ENCODE assay signal across 8 cellular contexts in the genomic region with DNA sequence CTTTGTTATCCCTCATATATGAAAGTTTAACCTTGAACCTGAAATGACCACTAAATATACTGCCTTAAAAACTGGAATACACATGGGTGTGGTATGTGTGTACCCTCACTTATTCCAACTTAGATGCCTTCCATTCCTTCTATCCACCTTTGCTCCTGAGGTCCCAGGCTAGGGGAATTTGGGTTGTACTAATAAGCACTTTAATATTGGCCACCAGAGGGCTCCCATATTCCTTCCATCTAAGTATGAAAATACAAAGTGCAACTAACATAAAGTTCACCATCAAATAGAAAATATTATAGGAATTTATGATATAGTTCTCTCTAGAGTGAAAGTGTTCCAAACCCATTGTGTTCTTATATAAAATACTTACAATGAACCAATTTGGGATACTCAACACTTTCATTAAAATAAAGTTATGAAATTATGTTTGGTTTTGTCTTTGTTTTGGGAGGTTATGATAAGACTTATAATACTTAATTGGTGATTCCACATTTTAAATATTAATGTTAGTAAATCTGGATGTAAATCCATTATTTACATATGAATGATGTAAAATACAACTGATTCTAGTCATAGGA.
DNase-seq lines count a peak whose midpoint lies in the region; ATAC-seq and TF ChIP-seq lines count a peak whose summit lies in the region.

No MANE protein-coding gene starts in this region.

- no peak overlapping the region for H3K27ac Mint-ChIP-seq in activated naive CD4-positive, alpha-beta T cell treated with anti-CD3 and anti-CD28 coated beads, Interleukin-2, amount 10 ng/mL, durations not matched to agents 7 days and 5 days
- no peak overlapping the region for H3K27ac Mint-ChIP-seq in activated naive CD4-positive, alpha-beta T cell treated with anti-CD3 and anti-CD28 coated beads, Interleukin-2, amount 50 U/mL, for 72 hours
- no peak overlapping the region for H3K27ac Mint-ChIP-seq in activated CD8-positive, alpha-beta T cell treated with anti-CD3 and anti-CD28 coated beads, Interleukin-2, amount 10 ng/mL, durations not matched to agents 7 days and 5 days

- no peak overlapping the region for H3K27ac ChIP-seq in testis

- no peaks in the 10 kb centered on the region for H3K27me3 ChIP-seq in testis

- peak; percentile 27 for DNase-seq in activated naive CD4-positive, alpha-beta T cell treated with anti-CD3 and anti-CD28 coated beads, Interleukin-2, amount 10 ng/mL, durations not matched to agents 7 days and 5 days
- DNase-seq in activated naive CD4-positive, alpha-beta T cell treated with anti-CD3 and anti-CD28 coated beads, Interleukin-2, amount 50 U/mL, for 72 hours (ENCODE audit: low spot score in 2 of 2), result no peak
- DNase-seq in NCI-H2171 (lab: John Stamatoyannopoulos, UW) (peak; percentile 53), iPS DF 19.7 (ENCODE audit: low read depth, low spot score) (peak; percentile 9), testis (peak; percentile 59), germinal center (ENCODE audit: low spot score) (no peak)
- DNase-seq in activated CD8-positive, alpha-beta T cell treated with anti-CD3 and anti-CD28 coated beads, Interleukin-2, amount 10 ng/mL, durations not matched to agents 7 days and 5 days, result peak; percentile 38

- TF ChIP-seq CTCF in testis (IDR thresholded peaks at IDR 0.05), result peak; percentile 51 to 68 (median 54)

- no peak overlapping the region for H3K4me3 ChIP-seq in testis

- H3K4me1 Mint-ChIP-seq in activated naive CD4-positive, alpha-beta T cell treated with anti-CD3 and anti-CD28 coated beads, Interleukin-2, amount 10 ng/mL, durations not matched to agents 7 days and 5 days, result peaks cover 2% of the 10 kb centered on the region
- peaks cover 12% of the 10 kb centered on the region for H3K4me1 Mint-ChIP-seq in activated CD8-positive, alpha-beta T cell treated with anti-CD3 and anti-CD28 coated beads, Interleukin-2, amount 10 ng/mL, durations not matched to agents 7 days and 5 days (ENCODE audit: low read depth)

- no peaks in the 10 kb centered on the region for H3K36me3 Mint-ChIP-seq in activated naive CD4-positive, alpha-beta T cell treated with anti-CD3 and anti-CD28 coated beads, Interleukin-2, amount 10 ng/mL, durations not matched to agents 7 days and 5 days
- H3K36me3 Mint-ChIP-seq in activated naive CD4-positive, alpha-beta T cell treated with anti-CD3 and anti-CD28 coated beads, Interleukin-2, amount 50 U/mL, for 72 hours, result no peaks in the 10 kb centered on the region
- H3K36me3 Mint-ChIP-seq in activated CD8-positive, alpha-beta T cell treated with anti-CD3 and anti-CD28 coated beads, Interleukin-2, amount 10 ng/mL, durations not matched to agents 7 days and 5 days (ENCODE audit: low read depth), result no peaks in the 10 kb centered on the region

- no peaks in the 10 kb centered on the region for H3K9me3 Mint-ChIP-seq in activated naive CD4-positive, alpha-beta T cell treated with anti-CD3 and anti-CD28 coated beads, Interleukin-2, amount 10 ng/mL, durations not matched to agents 7 days and 5 days
- H3K9me3 Mint-ChIP-seq in activated naive CD4-positive, alpha-beta T cell treated with anti-CD3 and anti-CD28 coated beads, Interleukin-2, amount 50 U/mL, for 72 hours, result no peaks in the 10 kb centered on the region
- no peaks in the 10 kb centered on the region for H3K9me3 Mint-ChIP-seq in activated CD8-positive, alpha-beta T cell treated with anti-CD3 and anti-CD28 coated beads, Interleukin-2, amount 10 ng/mL, durations not matched to agents 7 days and 5 days (ENCODE audit: insufficient read depth)

- CTCF ChIA-PET in activated naive CD4-positive, alpha-beta T cell treated with anti-CD3 and anti-CD28 coated beads, Interleukin-2, amount 10 ng/mL, durations not matched to agents 7 days and 5 days (lab: Charles Lee), result interaction anchor here (0.8 to 1.5 kb wide), 3 partner anchors 245 to 370 kb away, joined by 4 to 6 read pairs (median 5); no protein-coding TSS in a partner anchor
- CTCF ChIA-PET in activated CD8-positive, alpha-beta T cell treated with anti-CD3 and anti-CD28 coated beads, Interleukin-2, amount 10 ng/mL, durations not matched to agents 7 days and 5 days (lab: Charles Lee), result interaction anchor here (0.7 to 1.0 kb wide), 2 partner anchors 243 to 1041 kb away, joined by 4 to 5 read pairs; no protein-coding TSS in a partner anchor

- POLR2A ChIA-PET in activated CD8-positive, alpha-beta T cell treated with anti-CD3 and anti-CD28 coated beads, Interleukin-2, amount 10 ng/mL, durations not matched to agents 7 days and 5 days (lab: Charles Lee), result no interaction called here

- intact Hi-C loops in testis (cut with DNase I; ENCODE audit: low total_unique reads), result no loop called here

- no peak for TF ChIP-seq POLR2A in testis (IDR thresholded peaks at IDR 0.05)

- no peak overlapping the region for H3K4me3 Mint-ChIP-seq in activated naive CD4-positive, alpha-beta T cell treated with anti-CD3 and anti-CD28 coated beads, Interleukin-2, amount 10 ng/mL, durations not matched to agents 7 days and 5 days
- H3K4me3 Mint-ChIP-seq in activated CD8-positive, alpha-beta T cell treated with anti-CD3 and anti-CD28 coated beads, Interleukin-2, amount 10 ng/mL, durations not matched to agents 7 days and 5 days, result no peak overlapping the region

- ATAC-seq in activated naive CD4-positive, alpha-beta T cell treated with anti-CD3 and anti-CD28 coated beads, Interleukin-2, amount 50 U/mL, for 72 hours, result no peak
- ATAC-seq in HG02852 (IDR thresholded peaks at IDR 0.05; ENCODE audit: unreplicated experiment), result peak; percentile 78
- no peak for ATAC-seq in activated CD8-positive, alpha-beta T cell treated with anti-CD3 and anti-CD28 coated beads, Interleukin-2, amount 10 ng/mL, durations not matched to agents 7 days and 5 days

- H3K27me3 Mint-ChIP-seq in activated naive CD4-positive, alpha-beta T cell treated with anti-CD3 and anti-CD28 coated beads, Interleukin-2, amount 10 ng/mL, durations not matched to agents 7 days and 5 days, result no peaks in the 10 kb centered on the region
- H3K27me3 Mint-ChIP-seq in activated CD8-positive, alpha-beta T cell treated with anti-CD3 and anti-CD28 coated beads, Interleukin-2, amount 10 ng/mL, durations not matched to agents 7 days and 5 days (ENCODE audit: low read depth), result peaks cover 14% of the 10 kb centered on the region

- H3K9me3 ChIP-seq in testis, result no peaks in the 10 kb centered on the region

- H3K4me1 ChIP-seq in testis, result no peaks in the 10 kb centered on the region

- H3K36me3 ChIP-seq in testis (ENCODE audit: low read depth, missing control alignments), result no peaks in the 10 kb centered on the region

Comparison
In these comparisons a context has a peak if more than half of its experiments do, and no peak if none do; other contexts are left out.
1. DNase-seq: peak in activated naive CD4-positive, alpha-beta T cell treated with anti-CD3 and anti-CD28 coated beads, Interleukin-2, amount 10 ng/mL, durations not matched to agents 7 days and 5 days (single experiment), NCI-H2171 (single experiment), activated CD8-positive, alpha-beta T cell treated with anti-CD3 and anti-CD28 coated beads, Interleukin-2, amount 10 ng/mL, durations not matched to agents 7 days and 5 days (single experiment), iPS DF 19.7 (single experiment) and testis (single experiment); none in activated naive CD4-positive, alpha-beta T cell treated with anti-CD3 and anti-CD28 coated beads, Interleukin-2, amount 50 U/mL, for 72 hours (0 of 2) and germinal center (single experiment).